In genomic region chr17:46127524-46127923, GRCh38 we compare ENCODE assay signal across 1 cellular context.
A peak's percentile ranks its signal among the peaks of the same experiment; 100 is the strongest.
TF ChIP-seq lines count a peak whose summit lies in the region.

No MANE protein-coding gene starts in this region.

TF ChIP-seq in WTC11, 78 proteins besides CTCF, POLR2A, EP300 and RAD21 (continued from another document):
- TF ChIP-seq, protein P1, sequence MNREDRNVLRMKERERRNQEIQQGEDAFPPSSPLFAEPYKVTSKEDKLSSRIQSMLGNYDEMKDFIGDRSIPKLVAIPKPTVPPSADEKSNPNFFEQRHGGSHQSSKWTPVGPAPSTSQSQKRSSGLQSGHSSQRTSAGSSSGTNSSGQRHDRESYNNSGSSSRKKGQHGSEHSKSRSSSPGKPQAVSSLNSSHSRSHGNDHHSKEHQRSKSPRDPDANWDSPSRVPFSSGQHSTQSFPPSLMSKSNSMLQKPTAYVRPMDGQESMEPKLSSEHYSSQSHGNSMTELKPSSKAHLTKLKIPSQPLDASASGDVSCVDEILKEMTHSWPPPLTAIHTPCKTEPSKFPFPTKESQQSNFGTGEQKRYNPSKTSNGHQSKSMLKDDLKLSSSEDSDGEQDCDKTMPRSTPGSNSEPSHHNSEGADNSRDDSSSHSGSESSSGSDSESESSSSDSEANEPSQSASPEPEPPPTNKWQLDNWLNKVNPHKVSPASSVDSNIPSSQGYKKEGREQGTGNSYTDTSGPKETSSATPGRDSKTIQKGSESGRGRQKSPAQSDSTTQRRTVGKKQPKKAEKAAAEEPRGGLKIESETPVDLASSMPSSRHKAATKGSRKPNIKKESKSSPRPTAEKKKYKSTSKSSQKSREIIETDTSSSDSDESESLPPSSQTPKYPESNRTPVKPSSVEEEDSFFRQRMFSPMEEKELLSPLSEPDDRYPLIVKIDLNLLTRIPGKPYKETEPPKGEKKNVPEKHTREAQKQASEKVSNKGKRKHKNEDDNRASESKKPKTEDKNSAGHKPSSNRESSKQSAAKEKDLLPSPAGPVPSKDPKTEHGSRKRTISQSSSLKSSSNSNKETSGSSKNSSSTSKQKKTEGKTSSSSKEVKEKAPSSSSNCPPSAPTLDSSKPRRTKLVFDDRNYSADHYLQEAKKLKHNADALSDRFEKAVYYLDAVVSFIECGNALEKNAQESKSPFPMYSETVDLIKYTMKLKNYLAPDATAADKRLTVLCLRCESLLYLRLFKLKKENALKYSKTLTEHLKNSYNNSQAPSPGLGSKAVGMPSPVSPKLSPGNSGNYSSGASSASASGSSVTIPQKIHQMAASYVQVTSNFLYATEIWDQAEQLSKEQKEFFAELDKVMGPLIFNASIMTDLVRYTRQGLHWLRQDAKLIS (CRISPR knock-in tag; IDR thresholded peaks at IDR 0.05; ENCODE audit: borderline replicate concordance), result no peak
- no peak for TF ChIP-seq ELF4 (CRISPR knock-in tag; IDR thresholded peaks at IDR 0.05; ENCODE audit: low read depth)
- TF ChIP-seq FOXJ3 (CRISPR knock-in tag; IDR thresholded peaks at IDR 0.05; ENCODE audit: borderline replicate concordance), result no peak
- peak; percentile 93 for TF ChIP-seq ZNF121 (CRISPR knock-in tag; IDR thresholded peaks at IDR 0.05)
